ENCODE assay signal across 10 cellular contexts in genomic region chr5:132477784-132478497, GRCh38. TPM values are rescaled to one million over a fixed set of nuclear protein-coding genes. Genes with fewer than 3 reads are reported as not detected.
DNase-seq lines count a peak whose midpoint lies in the region; ATAC-seq and TF ChIP-seq lines count a peak whose summit lies in the region.
"Had no signal": no experiment of that assay in that cellular context is flagged by ENCODE, and none has a peak within 500 bp of the region (broad histone marks: within the 10 kb centered on the region; RNA-seq: fewer than 3 reads in every experiment).

No MANE protein-coding gene starts in this region.

- peak in 4 of 8 donors; percentile 2 to 10 (median 6) for ATAC-seq in heart right ventricle
- ATAC-seq in activated naive CD4-positive, alpha-beta T cell treated with anti-CD3 and anti-CD28 coated beads, Interleukin-2, amount 50 U/mL, for 72 hours = peak in 1 of 2 donors; percentile 12
- no peak for ATAC-seq in upper lobe of right lung
- ATAC-seq: left lobe of liver had no signal

- TF ChIP-seq CTCF in heart right ventricle (IDR thresholded peaks at IDR 0.05) (no peak), upper lobe of right lung (IDR thresholded peaks at IDR 0.05) (no peak)

- DNase-seq in heart right ventricle (no peak), cardiac septum (ENCODE audit: low spot score) (no peak), upper lobe of right lung (peak; percentile 56), SHP77 (lab: John Stamatoyannopoulos, UW) (no peak), NCI-H2107 (lab: John Stamatoyannopoulos, UW) (no peak), AG08396 (ENCODE audit: low spot score) (no peak)
- DNase-seq in activated naive CD4-positive, alpha-beta T cell treated with anti-CD3 and anti-CD28 coated beads, Interleukin-2, amount 50 U/mL, for 72 hours (ENCODE audit: low spot score in 2 of 2) = no peak
- DNase-seq: NCI-H1092 had no signal

- intact Hi-C loops in heart right ventricle (cut with DNase I) (no loop called here), cardiac septum (cut with DNase I) (loop anchor here (5.0 kb wide), 1 partner anchor 51 kb away; no protein-coding TSS in a partner anchor), upper lobe of right lung (cut with DNase I) (no loop called here)

- no peaks in the 10 kb centered on the region for H3K9me3 Mint-ChIP-seq in activated naive CD4-positive, alpha-beta T cell treated with anti-CD3 and anti-CD28 coated beads, Interleukin-2, amount 50 U/mL, for 72 hours

- H3K4me1 ChIP-seq in heart right ventricle (peaks cover 33 to 77% (median 57%) of the 10 kb centered on the region in 9 donors), mesodermal cell (ENCODE audit: control insufficient read depth, insufficient read depth, low read length, poor library complexity, severe bottlenecking) (peaks cover 3% of the 10 kb centered on the region), upper lobe of right lung (peaks cover 7% of the 10 kb centered on the region)

- H3K36me3 ChIP-seq in heart right ventricle (peaks cover 0 to 27% (median 5%) of the 10 kb centered on the region in 9 donors), mesodermal cell (ENCODE audit: control insufficient read depth, insufficient read depth, low read length) (no peaks in the 10 kb centered on the region), upper lobe of right lung (peaks cover 18% of the 10 kb centered on the region)

- H3K27ac Mint-ChIP-seq in activated naive CD4-positive, alpha-beta T cell treated with anti-CD3 and anti-CD28 coated beads, Interleukin-2, amount 50 U/mL, for 72 hours = peak overlapping the region; percentile 83 to 85

- no peaks in the 10 kb centered on the region for H3K9me3 ChIP-seq in heart right ventricle
- H3K9me3 ChIP-seq in mesodermal cell (ENCODE audit: control insufficient read depth, low read length) = no peaks in the 10 kb centered on the region
- no peaks in the 10 kb centered on the region for H3K9me3 ChIP-seq in upper lobe of right lung

- no peaks in the 10 kb centered on the region for H3K27me3 ChIP-seq in heart right ventricle
- no peaks in the 10 kb centered on the region for H3K27me3 ChIP-seq in upper lobe of right lung

- WGBS in heart right ventricle, 2 donors = 77 to 79% methylated on average over 12 of the region's 12 CpGs
- WGBS in mesodermal cell (ENCODE audit: insufficient coverage in 2 of 2), 2 experiments = 90 to 93% methylated on average over 8 to 10 of the region's 12 CpGs

- peak overlapping the region in 8 of 10 donors; percentile 9 to 88 (median 82) for H3K27ac ChIP-seq in heart right ventricle
- H3K27ac ChIP-seq in mesodermal cell (ENCODE audit: low read depth, low read length, severe bottlenecking) = peak overlapping the region; percentile 36
- H3K27ac ChIP-seq in upper lobe of right lung = peak overlapping the region; percentile 58

- no peak overlapping the region for H3K4me3 ChIP-seq in heart right ventricle
- no peak overlapping the region for H3K4me3 ChIP-seq in mesodermal cell (ENCODE audit: extremely low read depth, insufficient read depth, low read length, poor library complexity, severe bottlenecking)
- H3K4me3 ChIP-seq in upper lobe of right lung = no peak overlapping the region

- no peaks in the 10 kb centered on the region for H3K36me3 Mint-ChIP-seq in activated naive CD4-positive, alpha-beta T cell treated with anti-CD3 and anti-CD28 coated beads, Interleukin-2, amount 50 U/mL, for 72 hours

RNA-seq across cellular contexts. Expression of gene IRF1, which starts 12.6 kb away (rescaled TPM):
- total RNA-seq in heart right ventricle = 100 to 1,000 TPM in 1 of 10 donors, 10 to 100 TPM in 8, 1 to 10 TPM in 1; 9.5 to 146 (median 19.2) TPM
- polyA plus RNA-seq in heart right ventricle = 10 to 100 TPM in 1 of 2 donors, 1 to 10 TPM in 1; 8.6 to 13.7 TPM
- total RNA-seq in cardiac septum = 19.9 TPM
- 100 to 1,000 TPM; 107 to 156 TPM for total RNA-seq in activated naive CD4-positive, alpha-beta T cell treated with anti-CD3 and anti-CD28 coated beads, Interleukin-2, amount 50 U/mL, for 72 hours
- 11.4 TPM for polyA plus RNA-seq in mesodermal cell (2013, experiment 1 of 2)
- 10.0 TPM for polyA plus RNA-seq in mesodermal cell (2013, experiment 2 of 2)
- 59.5 TPM for total RNA-seq in upper lobe of right lung
